In the genomic region with DNA sequence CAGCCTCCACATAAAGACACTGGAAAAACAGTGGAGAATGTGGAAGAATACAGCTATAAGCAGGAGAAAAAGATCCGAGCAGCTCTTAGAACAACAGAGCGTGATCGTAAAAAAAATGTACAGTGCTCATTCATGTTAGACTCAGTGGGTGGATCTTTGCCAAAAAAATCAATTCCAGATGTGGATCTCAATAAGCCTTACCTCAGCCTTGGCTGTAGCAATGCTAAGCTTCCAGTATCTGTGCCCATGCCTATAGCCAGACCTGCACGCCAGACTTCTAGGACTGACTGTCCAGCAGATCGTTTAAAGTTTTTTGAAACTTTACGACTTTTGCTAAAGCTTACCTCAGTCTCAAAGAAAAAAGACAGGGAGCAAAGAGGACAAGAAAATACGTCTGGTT, we compare ENCODE assay signal across 1 cellular context.
TF ChIP-seq lines count a peak whose summit lies in the region.

No MANE protein-coding gene starts in this region.

TF ChIP-seq in GM23338, 12 proteins besides CTCF, POLR2A, EP300 and RAD21 (continued from another document):
- TF ChIP-seq, protein P1, sequence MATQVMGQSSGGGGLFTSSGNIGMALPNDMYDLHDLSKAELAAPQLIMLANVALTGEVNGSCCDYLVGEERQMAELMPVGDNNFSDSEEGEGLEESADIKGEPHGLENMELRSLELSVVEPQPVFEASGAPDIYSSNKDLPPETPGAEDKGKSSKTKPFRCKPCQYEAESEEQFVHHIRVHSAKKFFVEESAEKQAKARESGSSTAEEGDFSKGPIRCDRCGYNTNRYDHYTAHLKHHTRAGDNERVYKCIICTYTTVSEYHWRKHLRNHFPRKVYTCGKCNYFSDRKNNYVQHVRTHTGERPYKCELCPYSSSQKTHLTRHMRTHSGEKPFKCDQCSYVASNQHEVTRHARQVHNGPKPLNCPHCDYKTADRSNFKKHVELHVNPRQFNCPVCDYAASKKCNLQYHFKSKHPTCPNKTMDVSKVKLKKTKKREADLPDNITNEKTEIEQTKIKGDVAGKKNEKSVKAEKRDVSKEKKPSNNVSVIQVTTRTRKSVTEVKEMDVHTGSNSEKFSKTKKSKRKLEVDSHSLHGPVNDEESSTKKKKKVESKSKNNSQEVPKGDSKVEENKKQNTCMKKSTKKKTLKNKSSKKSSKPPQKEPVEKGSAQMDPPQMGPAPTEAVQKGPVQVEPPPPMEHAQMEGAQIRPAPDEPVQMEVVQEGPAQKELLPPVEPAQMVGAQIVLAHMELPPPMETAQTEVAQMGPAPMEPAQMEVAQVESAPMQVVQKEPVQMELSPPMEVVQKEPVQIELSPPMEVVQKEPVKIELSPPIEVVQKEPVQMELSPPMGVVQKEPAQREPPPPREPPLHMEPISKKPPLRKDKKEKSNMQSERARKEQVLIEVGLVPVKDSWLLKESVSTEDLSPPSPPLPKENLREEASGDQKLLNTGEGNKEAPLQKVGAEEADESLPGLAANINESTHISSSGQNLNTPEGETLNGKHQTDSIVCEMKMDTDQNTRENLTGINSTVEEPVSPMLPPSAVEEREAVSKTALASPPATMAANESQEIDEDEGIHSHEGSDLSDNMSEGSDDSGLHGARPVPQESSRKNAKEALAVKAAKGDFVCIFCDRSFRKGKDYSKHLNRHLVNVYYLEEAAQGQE (IDR thresholded peaks at IDR 0.05; ENCODE audit: unreplicated experiment) = no peak
- no peak for TF ChIP-seq ZNF114 (CRISPR knock-in tag; IDR thresholded peaks at IDR 0.05)
- no peak for TF ChIP-seq EZH2phosphoT487 (IDR thresholded peaks at IDR 0.05; ENCODE audit: unreplicated experiment)
- TF ChIP-seq, protein P2, sequence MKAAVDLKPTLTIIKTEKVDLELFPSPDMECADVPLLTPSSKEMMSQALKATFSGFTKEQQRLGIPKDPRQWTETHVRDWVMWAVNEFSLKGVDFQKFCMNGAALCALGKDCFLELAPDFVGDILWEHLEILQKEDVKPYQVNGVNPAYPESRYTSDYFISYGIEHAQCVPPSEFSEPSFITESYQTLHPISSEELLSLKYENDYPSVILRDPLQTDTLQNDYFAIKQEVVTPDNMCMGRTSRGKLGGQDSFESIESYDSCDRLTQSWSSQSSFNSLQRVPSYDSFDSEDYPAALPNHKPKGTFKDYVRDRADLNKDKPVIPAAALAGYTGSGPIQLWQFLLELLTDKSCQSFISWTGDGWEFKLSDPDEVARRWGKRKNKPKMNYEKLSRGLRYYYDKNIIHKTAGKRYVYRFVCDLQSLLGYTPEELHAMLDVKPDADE (IDR thresholded peaks at IDR 0.05) = no peak
